ENCODE assay signal across 22 cellular contexts in genomic region chr2:96150007-96150406, GRCh38. TPM values are rescaled to one million over a fixed set of nuclear protein-coding genes. Genes with fewer than 3 reads are reported as not detected.
DNase-seq lines count a peak whose midpoint lies in the region; ATAC-seq and TF ChIP-seq lines count a peak whose summit lies in the region.
"Had no signal": no experiment of that assay in that cellular context is flagged by ENCODE, and none has a peak within 500 bp of the region (broad histone marks: within the 10 kb centered on the region; RNA-seq: fewer than 3 reads in every experiment).

No MANE protein-coding gene starts in this region.

- no peaks in the 10 kb centered on the region for H3K9me3 Mint-ChIP-seq in activated CD4-positive, alpha-beta T cell treated with anti-CD3 and anti-CD28 coated beads, Interleukin-2, amount 10 ng/mL, durations not matched to agents 7 days and 5 days
- 0 out of 5 replicates have a peak, but pooled peaks cover 0 to 3% of the 10 kb centered on the region in 2 experiments for H3K9me3 Mint-ChIP-seq in H9
- no peaks in the 10 kb centered on the region for H3K9me3 Mint-ChIP-seq in effector memory CD8-positive, alpha-beta T cell
- H3K9me3 Mint-ChIP-seq: activated T-cell treated with anti-CD3 and anti-CD28 coated beads, Interleukin-2, amount 50 U/mL, for 72 hours; neural crest cell had no signal

- H2AK5ac ChIP-seq in H9 (ENCODE audit: insufficient read length, low read length) (no peak overlapping the region), trophoblast cell (ENCODE audit: low read length) (no peak overlapping the region)

- intact Hi-C loops in body of pancreas (cut with DNase I), result no loop called here

- H3K4me1 ChIP-seq in H9 (ENCODE audit: insufficient read depth, low read length) (no peaks in the 10 kb centered on the region; the same call in 1 of the 2 replicates), trophoblast cell (ENCODE audit: control insufficient read depth in 1 of 2, insufficient read depth in 2 of 2, low read length in 2 of 2) (peaks cover 36 to 39% of the 10 kb centered on the region in 2 experiments), body of pancreas (peaks cover 11% of the 10 kb centered on the region)

- no peak for ATAC-seq in effector memory CD8-positive, alpha-beta T cell (replicated peaks)
- no peak for ATAC-seq in body of pancreas
- ATAC-seq: A549; activated T-cell treated with anti-CD3 and anti-CD28 coated beads, Interleukin-2, amount 50 U/mL, for 72 hours had no signal

- no peaks in the 10 kb centered on the region for H3K79me2 ChIP-seq in H9 (ENCODE audit: insufficient read depth, low read length)
- peaks cover 6% of the 10 kb centered on the region for H3K79me2 ChIP-seq in trophoblast cell (ENCODE audit: control insufficient read depth, insufficient read depth, low read length, poor library complexity)

- H3K4me2 ChIP-seq in H9 (ENCODE audit: insufficient read depth, insufficient read length, low read length) (no peak overlapping the region), trophoblast cell (ENCODE audit: low read length) (no peak overlapping the region)
- H3K4me2 ChIP-seq: A549 had no signal

- H4K12ac ChIP-seq in trophoblast cell (ENCODE audit: low read depth, low read length), result no peak overlapping the region

- no peaks in the 10 kb centered on the region for H3K27me3 Mint-ChIP-seq in activated CD4-positive, alpha-beta T cell treated with anti-CD3 and anti-CD28 coated beads, Interleukin-2, amount 10 ng/mL, durations not matched to agents 7 days and 5 days
- H3K27me3 Mint-ChIP-seq in H9 (ENCODE audit: low read depth), result peaks cover 26% of the 10 kb centered on the region
- no peaks in the 10 kb centered on the region for H3K27me3 Mint-ChIP-seq in effector memory CD8-positive, alpha-beta T cell

- H3K4me3 Mint-ChIP-seq in activated CD4-positive, alpha-beta T cell treated with anti-CD3 and anti-CD28 coated beads, Interleukin-2, amount 10 ng/mL, durations not matched to agents 7 days and 5 days, result no peak overlapping the region
- no peak overlapping the region for H3K4me3 Mint-ChIP-seq in H9
- H3K4me3 Mint-ChIP-seq in effector memory CD8-positive, alpha-beta T cell, result peak overlapping the region in 1 of 2 donors; percentile 18
- H3K4me3 Mint-ChIP-seq: neural crest cell had no signal

- CTCF ChIA-PET in activated CD4-positive, alpha-beta T cell treated with anti-CD3 and anti-CD28 coated beads, Interleukin-2, amount 10 ng/mL, durations not matched to agents 7 days and 5 days (lab: Charles Lee), result interaction anchor here (0.6 to 15.6 kb wide), 6 partner anchors 10 to 26 kb away, joined by 3 to 239 read pairs (median 13); partner anchors contain the start of gene ASTL

- H4K8ac ChIP-seq in H9 (replicated peaks; ENCODE audit: insufficient read length, low read depth, low read length) (no peak overlapping the region), trophoblast cell (ENCODE audit: low read depth, low read length) (no peak overlapping the region)

- no peak overlapping the region for H2BK120ac ChIP-seq in H9 (ENCODE audit: low read depth, low read length, poor library complexity, severe bottlenecking)
- peak overlapping the region; percentile 28 for H2BK120ac ChIP-seq in trophoblast cell (ENCODE audit: insufficient read depth, low read length, poor library complexity)

- no peak overlapping the region for H2BK5ac ChIP-seq in H9 (ENCODE audit: insufficient read length, low read length)
- no peak overlapping the region for H2BK5ac ChIP-seq in trophoblast cell (ENCODE audit: low read depth, low read length, poor library complexity)

- H3K23me2 ChIP-seq in H9 (ENCODE audit: insufficient read length, low read depth, low read length, poor library complexity, severe bottlenecking), result peaks cover 2% of the 10 kb centered on the region

- H3K36me3 Mint-ChIP-seq in activated CD4-positive, alpha-beta T cell treated with anti-CD3 and anti-CD28 coated beads, Interleukin-2, amount 10 ng/mL, durations not matched to agents 7 days and 5 days (ENCODE audit: low read depth), result no peaks in the 10 kb centered on the region
- peaks cover 0 to 4% (median 0%) of the 10 kb centered on the region in 3 experiments; a peak in 1 of 7 replicates for H3K36me3 Mint-ChIP-seq in H9 (ENCODE audit: insufficient read depth in 1 of 3, low read depth in 3 of 3)
- peaks cover 38% of the 10 kb centered on the region for H3K36me3 Mint-ChIP-seq in effector memory CD8-positive, alpha-beta T cell (ENCODE audit: insufficient read depth)

- H3K36me3 ChIP-seq in trophoblast cell (ENCODE audit: control insufficient read depth in 1 of 2, insufficient read depth in 2 of 2, low read length in 2 of 2), result no peaks in the 10 kb centered on the region
- no peaks in the 10 kb centered on the region for H3K36me3 ChIP-seq in body of pancreas (replicated peaks in 1 of 2; ENCODE audit: insufficient read depth in 1 of 2, low read depth in 2 of 2)
- H3K36me3 ChIP-seq: BLaER1, breast epithelium, suprapubic skin had no signal

- no peak overlapping the region for H2BK20ac ChIP-seq in H9 (ENCODE audit: low read depth, low read length, poor library complexity, severe bottlenecking)

- WGBS in H9 (ENCODE audit: extremely low coverage, insufficient read length, low lambda C conversion rate), result no CpG with 5 or more reads among the region's 3 CpGs
- WGBS in trophoblast cell (ENCODE audit: extremely low coverage, insufficient coverage, insufficient read length), result no CpG with 5 or more reads among the region's 3 CpGs
- 78 to 93% methylated on average over 3 of the region's 3 CpGs for WGBS in body of pancreas, 2 donors

- H3K14ac ChIP-seq in H9 (ENCODE audit: insufficient read depth, low read length) (no peak overlapping the region), trophoblast cell (ENCODE audit: low read length) (no peak overlapping the region)

- POLR2A ChIA-PET in activated CD4-positive, alpha-beta T cell treated with anti-CD3 and anti-CD28 coated beads, Interleukin-2, amount 10 ng/mL, durations not matched to agents 7 days and 5 days (lab: Charles Lee), result no interaction called here

- H3K4ac ChIP-seq in H9 (ENCODE audit: low read depth, low read length) (no peak overlapping the region), trophoblast cell (ENCODE audit: low read depth, low read length) (no peak overlapping the region)

- H3K9ac ChIP-seq in H9 (ENCODE audit: extremely low read depth, insufficient read length, low read length) (no peak overlapping the region), trophoblast cell (ENCODE audit: low read length) (no peak overlapping the region)
- H3K9ac ChIP-seq: BLaER1 had no signal

- no peak overlapping the region for H2BK15ac ChIP-seq in H9 (ENCODE audit: low read depth, low read length)

- TF ChIP-seq POLR2A in body of pancreas (IDR thresholded peaks at IDR 0.05), result no peak

- TF ChIP-seq CTCF in H9 (conservative IDR thresholded peaks at IDR 0.05) (no peak), body of pancreas (IDR thresholded peaks at IDR 0.05) (no peak)

- H3K27ac Mint-ChIP-seq in activated CD4-positive, alpha-beta T cell treated with anti-CD3 and anti-CD28 coated beads, Interleukin-2, amount 10 ng/mL, durations not matched to agents 7 days and 5 days, result peak overlapping the region; percentile 50
- peak overlapping the region in 1 of 3 experiments; percentile 15; a peak in 1 of 7 replicates for H3K27ac Mint-ChIP-seq in H9
- H3K27ac Mint-ChIP-seq in effector memory CD8-positive, alpha-beta T cell, result peak overlapping the region; percentile 90 to 94
- H3K27ac Mint-ChIP-seq: activated T-cell treated with anti-CD3 and anti-CD28 coated beads, Interleukin-2, amount 50 U/mL, for 72 hours had no signal

- H2AFZ ChIP-seq in H9 (ENCODE audit: low read length) (no peak overlapping the region), trophoblast cell (ENCODE audit: insufficient read depth, low read length, poor library complexity) (no peak overlapping the region)

- H2BK12ac ChIP-seq in H9 (ENCODE audit: insufficient read length, low read depth, low read length) (no peak overlapping the region), trophoblast cell (ENCODE audit: low read length) (peak overlapping the region; percentile 29)

- peaks cover 71% of the 10 kb centered on the region for H3K4me1 Mint-ChIP-seq in activated CD4-positive, alpha-beta T cell treated with anti-CD3 and anti-CD28 coated beads, Interleukin-2, amount 10 ng/mL, durations not matched to agents 7 days and 5 days
- H3K4me1 Mint-ChIP-seq in H9, result peaks cover 28 to 54% of the 10 kb centered on the region in 2 experiments
- H3K4me1 Mint-ChIP-seq in effector memory CD8-positive, alpha-beta T cell (ENCODE audit: low read depth in 2 of 2), result peaks cover 47 to 50% of the 10 kb centered on the region in 2 donors

- no peaks in the 10 kb centered on the region for H4K20me1 ChIP-seq in H9 (ENCODE audit: control insufficient read depth, insufficient read depth, insufficient read length)
- H4K20me1 ChIP-seq: BLaER1 had no signal

- H4K5ac ChIP-seq in H9 (ENCODE audit: insufficient read length, low read depth, low read length), result no peak overlapping the region

- H3K27ac ChIP-seq in H9 (ENCODE audit: insufficient read length, low read depth, low read length) (no peak overlapping the region), trophoblast cell (ENCODE audit: low read depth, low read length) (no peak overlapping the region), body of pancreas (no peak overlapping the region)
- H3K27ac ChIP-seq: A549, BLaER1, breast epithelium, dorsolateral prefrontal cortex, suprapubic skin had no signal

- H3K9me3 ChIP-seq in H9 (ENCODE audit: control insufficient read depth, low read depth, low read length) (no peaks in the 10 kb centered on the region), trophoblast cell (ENCODE audit: insufficient read depth, low read depth, low read length) (peaks cover 2% of the 10 kb centered on the region), body of pancreas (no peaks in the 10 kb centered on the region)
- H3K9me3 ChIP-seq: A549, BLaER1, breast epithelium, suprapubic skin had no signal

- H3K79me1 ChIP-seq in H9 (ENCODE audit: insufficient read depth, low read depth, low read length, poor library complexity, severe bottlenecking), result no peaks in the 10 kb centered on the region
- peaks cover 21% of the 10 kb centered on the region for H3K79me1 ChIP-seq in trophoblast cell (ENCODE audit: low read length)

- no peak overlapping the region for H3K23ac ChIP-seq in H9 (ENCODE audit: insufficient read length, low read depth, low read length)
- H3K23ac ChIP-seq in trophoblast cell (ENCODE audit: low read length), result no peak overlapping the region

- H3K4me3 ChIP-seq in trophoblast cell (ENCODE audit: low read depth, low read length), result no peak overlapping the region
- H3K4me3 ChIP-seq in body of pancreas, result no peak overlapping the region
- H3K4me3 ChIP-seq: A549, BLaER1, breast epithelium, dorsolateral prefrontal cortex, suprapubic skin had no signal

- H3K27me3 ChIP-seq in H9 (ENCODE audit: insufficient read depth, low read length) (no peaks in the 10 kb centered on the region; the same call in 1 of the 2 replicates), trophoblast cell (ENCODE audit: insufficient read depth, low read length) (no peaks in the 10 kb centered on the region), body of pancreas (no peaks in the 10 kb centered on the region)
- H3K27me3 ChIP-seq: BLaER1, breast epithelium, dorsolateral prefrontal cortex, suprapubic skin had no signal

- H3T11ph ChIP-seq in H9 (ENCODE audit: low read length), result no peak overlapping the region

- no peak overlapping the region for H3K18ac ChIP-seq in H9 (ENCODE audit: insufficient read length, low read depth, low read length)
- no peak overlapping the region for H3K18ac ChIP-seq in trophoblast cell (ENCODE audit: low read length)

- H3K56ac ChIP-seq in H9 (ENCODE audit: insufficient read length, low read depth, low read length), result no peak overlapping the region

- no peak for DNase-seq in activated CD4-positive, alpha-beta T cell treated with anti-CD3 and anti-CD28 coated beads, Interleukin-2, amount 10 ng/mL, durations not matched to agents 7 days and 5 days
- no peak for DNase-seq in activated CD4-positive, alpha-beta T cell treated with anti-CD3 and anti-CD28 coated beads for 48 hours
- DNase-seq in H9 (peak; percentile 19), trophoblast cell (no peak), AG08396 (ENCODE audit: low spot score) (no peak), body of pancreas (no peak), ureter (ENCODE audit: low spot score) (no peak)
- DNase-seq in effector memory CD8-positive, alpha-beta T cell, result peak in 1 of 3 experiments; percentile 1
- DNase-seq: activated T-cell treated with anti-CD3 and anti-CD28 coated beads, Interleukin-2, amount 50 U/mL, for 72 hours; DMS53; foreskin melanocyte; mesendoderm; NCI-H1694 treated with DMSO at 0.1 percent for 48 hours; NCI-H2227 treated with DMSO at 0.1 percent for 48 hours; NCI-H82 had no signal

- no peak overlapping the region for H4K91ac ChIP-seq in H9 (ENCODE audit: insufficient read length, low read depth, low read length)
- H4K91ac ChIP-seq in trophoblast cell (ENCODE audit: low read depth, low read length), result peak overlapping the region; percentile 26

RNA-seq across cellular contexts. Expression of gene DUSP2, which starts 4.8 kb away (rescaled TPM):
- 10 to 100 TPM; 11.9 to 14.2 TPM for total RNA-seq in activated CD4-positive, alpha-beta T cell treated with anti-CD3 and anti-CD28 coated beads, Interleukin-2, amount 10 ng/mL, durations not matched to agents 7 days and 5 days
- 13.5 and 14.9 TPM in 2 replicates for total RNA-seq in H9 (2021)
- polyA plus RNA-seq in trophoblast cell (2013), result 4.0 and 4.5 TPM in 2 replicates
- 1 to 10 TPM; 6.0 to 9.2 TPM for total RNA-seq in body of pancreas
- total RNA-seq in ureter, result 2.6 TPM

RNA-seq across cellular contexts. Expression of gene ASTL, which starts 11.7 kb away (rescaled TPM):
- total RNA-seq in activated CD4-positive, alpha-beta T cell treated with anti-CD3 and anti-CD28 coated beads, Interleukin-2, amount 10 ng/mL, durations not matched to agents 7 days and 5 days, result under 1 TPM in 1 of 2 experiments, not detected in 1; 0.22 TPM
- 0.72 and 0.81 TPM in 2 replicates for total RNA-seq in H9 (2021)
- polyA plus RNA-seq in trophoblast cell (2013), result 0.07 TPM in 1 of 2 replicates, not detected in the other
- total RNA-seq in body of pancreas, result not detected
- total RNA-seq in ureter, result not detected
- total RNA-seq: epithelial cell of proximal tubule, neural crest cell had no signal
- polyA plus RNA-seq: A549 had no signal

RNA-seq across cellular contexts. Expression of gene ADRA2B, which starts 33.6 kb away (rescaled TPM):
- total RNA-seq in activated CD4-positive, alpha-beta T cell treated with anti-CD3 and anti-CD28 coated beads, Interleukin-2, amount 10 ng/mL, durations not matched to agents 7 days and 5 days, result under 1 TPM in 1 of 2 experiments, not detected in 1; 0.06 TPM
- total RNA-seq in H9 (2021) (2.7 TPM in 2 replicates), body of pancreas (under 1 TPM; under 0.01 to 0.26 TPM), ureter (1.1 TPM)
- 3.6 and 3.8 TPM in 2 replicates for polyA plus RNA-seq in trophoblast cell (2013)

RNA-seq across cellular contexts. Expression of gene STARD7, which starts 58.6 kb away (rescaled TPM):
- 100 to 1,000 TPM; 126 to 128 TPM for total RNA-seq in activated CD4-positive, alpha-beta T cell treated with anti-CD3 and anti-CD28 coated beads, Interleukin-2, amount 10 ng/mL, durations not matched to agents 7 days and 5 days
- total RNA-seq in H9 (2021), result 212 and 220 TPM in 2 replicates
- polyA plus RNA-seq in trophoblast cell (2013), result 70.0 and 72.7 TPM in 2 replicates
- 10 to 100 TPM; 68.5 to 91.3 TPM for total RNA-seq in body of pancreas
- 95.0 TPM for total RNA-seq in ureter
